In the genomic region with DNA sequence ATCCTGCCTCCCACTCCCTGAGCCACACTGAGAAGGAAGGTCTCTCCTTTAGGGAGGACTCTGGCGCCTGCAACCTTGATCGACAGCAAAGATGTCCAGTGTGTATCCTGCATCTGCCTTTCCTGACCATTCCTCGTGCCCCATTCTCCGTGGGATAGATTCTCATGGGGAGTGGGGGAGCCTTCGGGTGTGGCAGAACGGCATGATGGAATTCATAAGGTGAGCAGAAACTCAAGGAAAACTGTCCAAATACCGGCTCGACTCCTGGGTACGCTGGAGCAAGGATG, we compare ENCODE assay signal across 19 cellular contexts. TPM values are rescaled to one million over a fixed set of nuclear protein-coding genes. Genes with fewer than 3 reads are reported as not detected.
DNase-seq lines count a peak whose midpoint lies in the region; ATAC-seq, FAIRE-seq and TF ChIP-seq lines count a peak whose summit lies in the region.
"Had no signal": no experiment of that assay in that cellular context is flagged by ENCODE, and none has a peak within 500 bp of the region (broad histone marks: within the 10 kb centered on the region; RNA-seq: fewer than 3 reads in every experiment).

No MANE protein-coding gene starts in this region.

- H3K27ac ChIP-seq in astrocyte (ENCODE audit: low read depth, low read length) (no peak overlapping the region), right lobe of liver (peak overlapping the region; percentile 53 to 95 (median 57))

- no peak overlapping the region for H2AFZ ChIP-seq in astrocyte (ENCODE audit: low read depth, low read length)

- intact Hi-C loops in right lobe of liver (cut with DNase I) = no loop called here

- H4K20me1 ChIP-seq in astrocyte (ENCODE audit: insufficient read depth, low read length) = peaks cover 7% of the 10 kb centered on the region

- peak overlapping the region; percentile 51 for H3K4me3 Mint-ChIP-seq in astrocyte (ENCODE audit: unreplicated experiment)

- DNase-seq in H7 (peak; percentile 13), astrocyte (ENCODE audit: low read depth) (no peak), right lobe of liver (no peak), retinal pigment epithelial cell (ENCODE audit: low read depth) (no peak), NCI-H748 treated with DMSO at 0.1 percent for 48 hours (lab: John Stamatoyannopoulos, UW) (no peak)
- DNase-seq in activated CD4-positive, alpha-beta T cell treated with anti-CD3 and anti-CD28 coated beads, Interleukin-2, amount 50 U/mL, for 48 hours = no peak
- DNase-seq: activated CD8-positive, alpha-beta memory T cell treated with anti-CD3 and anti-CD28 coated beads for 24 hours; COR-L47; effector CD8-positive, alpha-beta T cell; GDM1; KBM-7; NCI-H1105 treated with DMSO at 0.1 percent for 48 hours; NCI-H2227 treated with DMSO at 0.1 percent for 48 hours; stimulated activated naive CD4-positive, alpha-beta T cell had no signal

- H3K4me3 ChIP-seq in H7 (ENCODE audit: insufficient read depth, low read depth, low read length) (peak overlapping the region; percentile 80), astrocyte (ENCODE audit: insufficient read depth, low read depth, low read length) (no peak overlapping the region), right lobe of liver (peak overlapping the region in 2 of 3 donors; percentile 78 to 93), retinal pigment epithelial cell (ENCODE audit: low read length) (peak overlapping the region; percentile 72)

- TF ChIP-seq CTCF in astrocyte (IDR thresholded peaks at IDR 0.05; ENCODE audit: insufficient read depth, low read depth, low read length) (no peak), right lobe of liver (IDR thresholded peaks at IDR 0.05) (no peak), retinal pigment epithelial cell (conservative IDR thresholded peaks at IDR 0.05; ENCODE audit: low read depth, low read length) (no peak)

- no peaks in the 10 kb centered on the region for H3K79me2 ChIP-seq in astrocyte (ENCODE audit: insufficient read depth, low read length)

- peaks cover 14% of the 10 kb centered on the region for H3K4me1 Mint-ChIP-seq in astrocyte (ENCODE audit: low read depth, unreplicated experiment)

- H3K27ac Mint-ChIP-seq in astrocyte (ENCODE audit: unreplicated experiment) = peak overlapping the region; percentile 80
- H3K27ac Mint-ChIP-seq: activated T-helper 2 cell treated with anti-CD3 and anti-CD28 coated beads, Interferon-gamma antibody, Interleukin-2, Interleukin-4, amounts not matched to agents 10 μg/mL and 5 μg/mL and 100 μg/mL, durations not matched to agents 14 hours and 24 hours and 36 hours had no signal

- no peak overlapping the region for H3K4me2 ChIP-seq in astrocyte (ENCODE audit: low read length)
- H3K4me2 ChIP-seq: SK-N-SH had no signal

- ATAC-seq in right lobe of liver = no peak
- ATAC-seq in GM18519 (IDR thresholded peaks at IDR 0.05; ENCODE audit: low FRiP score, unreplicated experiment) = no peak
- ATAC-seq in HG03460 (IDR thresholded peaks at IDR 0.05; ENCODE audit: unreplicated experiment) = no peak

- H3K9me3 ChIP-seq in astrocyte (ENCODE audit: insufficient read depth, low read depth, low read length) (peaks cover 4% of the 10 kb centered on the region), right lobe of liver (no peaks in the 10 kb centered on the region)
- H3K9me3 ChIP-seq: SK-N-SH had no signal

- peaks cover 15% of the 10 kb centered on the region for H3K9me3 Mint-ChIP-seq in astrocyte (ENCODE audit: unreplicated experiment)
- H3K9me3 Mint-ChIP-seq: activated T-helper 2 cell treated with anti-CD3 and anti-CD28 coated beads, Interferon-gamma antibody, Interleukin-2, Interleukin-4, amounts not matched to agents 10 μg/mL and 5 μg/mL and 100 μg/mL, durations not matched to agents 14 hours and 24 hours and 36 hours had no signal

- no peak for FAIRE-seq in astrocyte (lab: Jason Lieb, UNC)
- FAIRE-seq: islet of Langerhans had no signal

- TF ChIP-seq POLR2A in right lobe of liver (IDR thresholded peaks at IDR 0.05) = no peak

- H3K27me3 Mint-ChIP-seq in astrocyte (ENCODE audit: low read depth, unreplicated experiment) = peaks cover 48% of the 10 kb centered on the region

- peaks cover 10% of the 10 kb centered on the region for H3K36me3 ChIP-seq in H7 (replicated peaks; ENCODE audit: control insufficient read depth, insufficient read depth, low read length)
- H3K36me3 ChIP-seq in astrocyte (ENCODE audit: insufficient read depth, low read length) = no peaks in the 10 kb centered on the region
- peaks cover 0 to 2% (median 0%) of the 10 kb centered on the region in 4 donors for H3K36me3 ChIP-seq in right lobe of liver

- H3K36me3 Mint-ChIP-seq in astrocyte (ENCODE audit: low read depth, unreplicated experiment) = peaks cover 6% of the 10 kb centered on the region

- 68% methylated on average over 7 of the region's 9 CpGs for WGBS in right lobe of liver (ENCODE audit: insufficient coverage, low coverage, low lambda C conversion rate, missing lambda C conversion rate)

- H3K27me3 ChIP-seq in H7 (ENCODE audit: control insufficient read depth, insufficient read depth, low read length) (peaks cover 31% of the 10 kb centered on the region), astrocyte (ENCODE audit: insufficient read depth, low read length) (peaks cover 18% of the 10 kb centered on the region), right lobe of liver (no peaks in the 10 kb centered on the region)

- peaks cover 12% of the 10 kb centered on the region for H3K4me1 ChIP-seq in astrocyte (ENCODE audit: insufficient read depth, low read length)
- peaks cover 0 to 51% (median 22%) of the 10 kb centered on the region in 4 donors for H3K4me1 ChIP-seq in right lobe of liver

- no peak overlapping the region for H3K9ac ChIP-seq in astrocyte (ENCODE audit: low read length)
- H3K9ac ChIP-seq: SK-N-SH had no signal

RNA-seq across cellular contexts. Expression of gene RARRES2, which starts 0.6 kb away (rescaled TPM):
- 198 and 223 TPM in 2 replicates for total RNA-seq in H7 (2014; rRNA removed; shearing (Covaris generic))
- 19.4 and 21.7 TPM in 2 replicates for total RNA-seq in astrocyte
- total RNA-seq in right lobe of liver = 100 to 1,000 TPM; 552 to 948 (median 788) TPM
- total RNA-seq: activated T-helper 2 cell treated with anti-CD3 and anti-CD28 coated beads, Interferon-gamma antibody, Interleukin-2, Interleukin-4, amounts not matched to agents 10 μg/mL and 5 μg/mL and 100 μg/mL, durations not matched to agents 14 hours and 24 hours and 36 hours had no signal

RNA-seq across cellular contexts. Expression of gene ACTR3C, which starts 18.7 kb away (rescaled TPM):
- 0.73 and 3.2 TPM in 2 replicates for total RNA-seq in H7 (2014; rRNA removed; shearing (Covaris generic))
- 0.25 TPM in 1 of 2 replicates, not detected in the other for total RNA-seq in astrocyte
- 10 to 100 TPM; 30.0 to 36.5 (median 32.7) TPM for total RNA-seq in right lobe of liver

RNA-seq across cellular contexts. Expression of gene LRRC61, which starts 18.9 kb away (rescaled TPM):
- 38.3 and 39.4 TPM in 2 replicates for total RNA-seq in H7 (2014; rRNA removed; shearing (Covaris generic))
- total RNA-seq in astrocyte = 0.24 and 0.45 TPM in 2 replicates
- total RNA-seq in right lobe of liver = 10 to 100 TPM; 13.0 to 33.0 (median 19.1) TPM

RNA-seq across cellular contexts. Expression of gene REPIN1, which starts 26.6 kb away (rescaled TPM):
- total RNA-seq in H7 (2014; rRNA removed; shearing (Covaris generic)) = 149 and 155 TPM in 2 replicates
- total RNA-seq in astrocyte = 80.1 and 95.3 TPM in 2 replicates
- total RNA-seq in right lobe of liver = 100 to 1,000 TPM in 2 of 6 experiments, 10 to 100 TPM in 4; 56.2 to 133 (median 73.5) TPM

RNA-seq across cellular contexts. Expression of gene ZNF775, which starts 37.1 kb away (rescaled TPM):
- 44.2 and 56.7 TPM in 2 replicates for total RNA-seq in H7 (2014; rRNA removed; shearing (Covaris generic))
- total RNA-seq in astrocyte (6.4 and 6.5 TPM in 2 replicates), right lobe of liver (1 to 10 TPM in 3 of 6 experiments, under 1 TPM in 3; 0.44 to 1.6 (median 0.96) TPM)
